Comparison of ENCODE assay signal across 25 cellular contexts in genomic region chr6:79808846-79809245, GRCh38.
DNase-seq lines count a peak whose midpoint lies in the region; ATAC-seq and TF ChIP-seq lines count a peak whose summit lies in the region.
"Had no signal": no experiment of that assay in that cellular context is flagged by ENCODE, and none has a peak within 500 bp of the region (broad histone marks: within the 10 kb centered on the region; RNA-seq: fewer than 3 reads in every experiment).

No MANE protein-coding gene starts in this region.

- peak; percentile 10 to 51 for DNase-seq in NCI-H2081 (lab: John Stamatoyannopoulos, UW)
- no peak for DNase-seq in NCI-H2081 treated with DMSO at 0.1 percent for 48 hours (lab: John Stamatoyannopoulos, UW)
- peak; percentile 79 for DNase-seq in NCI-H146 (lab: John Stamatoyannopoulos, UW)
- no peak for DNase-seq in neural progenitor cell (ENCODE audit: low spot score)
- DNase-seq in MM.1S = no peak
- DNase-seq in amniotic stem cell (lab: John Stamatoyannopoulos, UW) = no peak
- DNase-seq in left colon = no peak
- DNase-seq: 8988T; activated CD8-positive, alpha-beta T cell treated with anti-CD3 and anti-CD28 coated beads, Interleukin-2, amount 10 ng/mL, durations not matched to agents 7 days and 5 days; activated T-cell treated with anti-CD3 and anti-CD28 coated beads for 4 hours; CD4-positive, CD25-positive, alpha-beta regulatory T cell; central memory CD4-positive, alpha-beta T cell; dermis blood vessel endothelial cell; left lung; mesendoderm; NCI-H2171 treated with DMSO at 0.1 percent for 48 hours; NCI-H774; nucleus accumbens; uterus had no signal

- H3K4me3 Mint-ChIP-seq in neural progenitor cell = no peak overlapping the region
- H3K4me3 Mint-ChIP-seq: activated CD8-positive, alpha-beta T cell treated with anti-CD3 and anti-CD28 coated beads, Interleukin-2, amount 10 ng/mL, durations not matched to agents 7 days and 5 days; activated naive CD8-positive, alpha-beta T cell; CD4-positive, CD25-positive, alpha-beta regulatory T cell; stimulated activated naive CD8-positive, alpha-beta T cell treated with anti-CD3 and anti-CD28 coated beads, Interleukin-15, Interleukin-2, amounts not matched to agents 100 ng/mL and 50 ng/mL, for 24 hours; T-helper 2 cell treated with Interferon-gamma antibody and Interleukin-4, amounts not matched to agents 5 μg/mL and 100 μg/mL, for 36 hours had no signal

- intact Hi-C loops in left colon (cut with DNase I, micrococcal nuclease) = no loop called here

- H3K4me2 ChIP-seq in neural progenitor cell = peak overlapping the region; percentile 72
- H3K4me2 ChIP-seq in MM.1S (ENCODE audit: low read depth, low read length) = no peak overlapping the region

- peaks cover 2% of the 10 kb centered on the region for H3K27me3 Mint-ChIP-seq in neural progenitor cell (ENCODE audit: insufficient read depth, low read depth)
- H3K27me3 Mint-ChIP-seq: activated naive CD8-positive, alpha-beta T cell had no signal

- H3K9me3 ChIP-seq in neural progenitor cell (ENCODE audit: low read depth) (no peaks in the 10 kb centered on the region), MM.1S (replicated peaks; ENCODE audit: insufficient read depth, low read length) (no peaks in the 10 kb centered on the region)
- H3K9me3 ChIP-seq: thoracic aorta, uterus had no signal

- ATAC-seq in SK-N-SH treated with all-trans-retinoic acid at 6 μM for 48 hours (peak; percentile 41), left colon (no peak)
- ATAC-seq: activated CD8-positive, alpha-beta T cell treated with anti-CD3 and anti-CD28 coated beads, Interleukin-2, amount 10 ng/mL, durations not matched to agents 7 days and 5 days; left lung had no signal

- peaks cover 68% of the 10 kb centered on the region for H3K4me1 ChIP-seq in neural progenitor cell
- H3K4me1 ChIP-seq in MM.1S (ENCODE audit: low read length) = no peaks in the 10 kb centered on the region
- H3K4me1 ChIP-seq: left lung, uterus had no signal

- H3K27ac ChIP-seq in neural progenitor cell (peak overlapping the region; percentile 97), MM.1S (ENCODE audit: low read length) (no peak overlapping the region)
- H3K27ac ChIP-seq: left lung, RWPE1, thoracic aorta, uterus had no signal

- H3K9ac ChIP-seq in neural progenitor cell = no peak overlapping the region
- no peak overlapping the region for H3K9ac ChIP-seq in MM.1S (ENCODE audit: low read length)

- H3F3A ChIP-seq in neural progenitor cell (ENCODE audit: low read depth) (peaks cover 40% of the 10 kb centered on the region), MM.1S (ENCODE audit: insufficient read depth, low read length) (no peaks in the 10 kb centered on the region)

- H3K36me3 ChIP-seq in neural progenitor cell (no peaks in the 10 kb centered on the region), MM.1S (replicated peaks; ENCODE audit: insufficient read depth, low read length) (no peaks in the 10 kb centered on the region)
- H3K36me3 ChIP-seq: left lung, thoracic aorta, uterus had no signal

- H3K27me3 ChIP-seq in neural progenitor cell (no peaks in the 10 kb centered on the region), MM.1S (replicated peaks; ENCODE audit: insufficient read depth, low read length) (no peaks in the 10 kb centered on the region)
- H3K27me3 ChIP-seq: left lung, uterus had no signal

- H2AFZ ChIP-seq in neural progenitor cell (replicated peaks) (peak overlapping the region; percentile 7), MM.1S (ENCODE audit: low read length) (no peak overlapping the region)

- no peaks in the 10 kb centered on the region for H4K20me1 ChIP-seq in neural progenitor cell (ENCODE audit: low read depth)
- no peaks in the 10 kb centered on the region for H4K20me1 ChIP-seq in MM.1S (ENCODE audit: insufficient read depth, low read length)

- H3K4me1 Mint-ChIP-seq in neural progenitor cell = peaks cover 62% of the 10 kb centered on the region
- H3K4me1 Mint-ChIP-seq: CD4-positive, CD25-positive, alpha-beta regulatory T cell had no signal

- TF ChIP-seq CTCF in neural progenitor cell (IDR thresholded peaks at IDR 0.05) (no peak), MM.1S (IDR thresholded peaks at IDR 0.05; ENCODE audit: low read length) (no peak)

- no peak overlapping the region for H3K4me3 ChIP-seq in neural progenitor cell
- H3K4me3 ChIP-seq in MM.1S (ENCODE audit: low read length) = no peak overlapping the region
- H3K4me3 ChIP-seq: left lung, thoracic aorta, uterus had no signal

- peaks cover 5% of the 10 kb centered on the region for H3K9me3 Mint-ChIP-seq in neural progenitor cell

- H3K79me2 ChIP-seq in neural progenitor cell (ENCODE audit: low read depth) (no peaks in the 10 kb centered on the region), MM.1S (ENCODE audit: low read length) (no peaks in the 10 kb centered on the region)

- H3K27ac Mint-ChIP-seq in neural progenitor cell = no peak overlapping the region
- H3K27ac Mint-ChIP-seq: activated CD8-positive, alpha-beta T cell treated with anti-CD3 and anti-CD28 coated beads, Interleukin-2, amount 10 ng/mL, durations not matched to agents 7 days and 5 days; activated naive CD8-positive, alpha-beta T cell; CD4-positive, CD25-positive, alpha-beta regulatory T cell; stimulated activated naive CD8-positive, alpha-beta T cell treated with anti-CD3 and anti-CD28 coated beads, Interleukin-15, Interleukin-2, amounts not matched to agents 100 ng/mL and 50 ng/mL, for 24 hours; T-helper 2 cell treated with Interferon-gamma antibody and Interleukin-4, amounts not matched to agents 5 μg/mL and 100 μg/mL, for 36 hours had no signal

- H3K9me2 ChIP-seq in MM.1S (replicated peaks; ENCODE audit: insufficient read depth, low read length) = no peaks in the 10 kb centered on the region

- no peaks in the 10 kb centered on the region for H3K36me3 Mint-ChIP-seq in neural progenitor cell
- H3K36me3 Mint-ChIP-seq: activated naive CD8-positive, alpha-beta T cell; CD4-positive, CD25-positive, alpha-beta regulatory T cell had no signal

TF ChIP-seq in SK-N-SH treated with all-trans-retinoic acid at 6 μM for 48 hours, 23 proteins besides CTCF, POLR2A, EP300 and RAD21 (continues in another document):
- TF ChIP-seq POU6F1 (CRISPR knock-in tag; IDR thresholded peaks at IDR 0.05; ENCODE audit: borderline replicate concordance, low read depth) (no peak), BACH2 (CRISPR knock-in tag; IDR thresholded peaks at IDR 0.05; ENCODE audit: borderline replicate concordance) (no peak), PPARA (CRISPR knock-in tag; IDR thresholded peaks at IDR 0.05; ENCODE audit: borderline replicate concordance) (no peak), PATZ1 (CRISPR knock-in tag; IDR thresholded peaks at IDR 0.05; ENCODE audit: borderline replicate concordance) (no peak), SNAI2 (CRISPR knock-in tag; IDR thresholded peaks at IDR 0.05) (no peak), ZFP3 (CRISPR knock-in tag; IDR thresholded peaks at IDR 0.05) (no peak), RARB (CRISPR knock-in tag; IDR thresholded peaks at IDR 0.05) (no peak), OSR1 (CRISPR knock-in tag; IDR thresholded peaks at IDR 0.05) (no peak), CSDC2 (CRISPR knock-in tag; IDR thresholded peaks at IDR 0.05) (no peak)

Comparison
In these comparisons a context has a peak if more than half of its experiments do, and no peak if none do; other contexts are left out.
1. DNase-seq: peak in NCI-H2081 (2 of 2) and NCI-H146 (single experiment); none in NCI-H2081 treated with DMSO at 0.1 percent for 48 hours (single experiment), neural progenitor cell (single experiment), MM.1S (single experiment), amniotic stem cell (single experiment) and left colon (0 of 2).